2 cellular contexts compared by ENCODE assay signal in the genomic region with DNA sequence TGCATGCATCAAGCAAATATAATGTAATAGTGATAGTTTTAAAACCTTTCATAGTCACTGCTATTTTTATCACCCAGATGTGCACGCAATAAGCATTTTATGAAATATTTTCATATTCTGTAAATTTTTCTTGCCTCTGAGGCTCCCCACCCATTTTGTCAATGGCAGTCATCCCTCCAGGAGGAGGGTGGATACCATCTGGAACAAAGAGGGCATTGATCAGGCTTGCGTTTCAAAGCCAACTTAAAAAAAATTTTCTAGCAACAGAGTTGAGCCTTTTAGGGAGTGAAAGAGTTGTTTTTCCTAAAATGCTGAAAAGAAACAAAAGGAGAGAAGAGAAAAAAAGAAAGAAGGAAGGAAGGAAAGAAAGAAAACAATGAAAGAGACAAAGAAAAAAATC.
TF ChIP-seq lines count a peak whose summit lies in the region.

No MANE protein-coding gene starts in this region.

TF ChIP-seq in SK-N-SH, 30 proteins besides CTCF, POLR2A, EP300 and RAD21 (continued from another document):
- TF ChIP-seq, protein P1, sequence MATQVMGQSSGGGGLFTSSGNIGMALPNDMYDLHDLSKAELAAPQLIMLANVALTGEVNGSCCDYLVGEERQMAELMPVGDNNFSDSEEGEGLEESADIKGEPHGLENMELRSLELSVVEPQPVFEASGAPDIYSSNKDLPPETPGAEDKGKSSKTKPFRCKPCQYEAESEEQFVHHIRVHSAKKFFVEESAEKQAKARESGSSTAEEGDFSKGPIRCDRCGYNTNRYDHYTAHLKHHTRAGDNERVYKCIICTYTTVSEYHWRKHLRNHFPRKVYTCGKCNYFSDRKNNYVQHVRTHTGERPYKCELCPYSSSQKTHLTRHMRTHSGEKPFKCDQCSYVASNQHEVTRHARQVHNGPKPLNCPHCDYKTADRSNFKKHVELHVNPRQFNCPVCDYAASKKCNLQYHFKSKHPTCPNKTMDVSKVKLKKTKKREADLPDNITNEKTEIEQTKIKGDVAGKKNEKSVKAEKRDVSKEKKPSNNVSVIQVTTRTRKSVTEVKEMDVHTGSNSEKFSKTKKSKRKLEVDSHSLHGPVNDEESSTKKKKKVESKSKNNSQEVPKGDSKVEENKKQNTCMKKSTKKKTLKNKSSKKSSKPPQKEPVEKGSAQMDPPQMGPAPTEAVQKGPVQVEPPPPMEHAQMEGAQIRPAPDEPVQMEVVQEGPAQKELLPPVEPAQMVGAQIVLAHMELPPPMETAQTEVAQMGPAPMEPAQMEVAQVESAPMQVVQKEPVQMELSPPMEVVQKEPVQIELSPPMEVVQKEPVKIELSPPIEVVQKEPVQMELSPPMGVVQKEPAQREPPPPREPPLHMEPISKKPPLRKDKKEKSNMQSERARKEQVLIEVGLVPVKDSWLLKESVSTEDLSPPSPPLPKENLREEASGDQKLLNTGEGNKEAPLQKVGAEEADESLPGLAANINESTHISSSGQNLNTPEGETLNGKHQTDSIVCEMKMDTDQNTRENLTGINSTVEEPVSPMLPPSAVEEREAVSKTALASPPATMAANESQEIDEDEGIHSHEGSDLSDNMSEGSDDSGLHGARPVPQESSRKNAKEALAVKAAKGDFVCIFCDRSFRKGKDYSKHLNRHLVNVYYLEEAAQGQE (IDR thresholded peaks at IDR 0.05; ENCODE audit: low read depth, low read length): no peak
- TF ChIP-seq, protein P2, sequence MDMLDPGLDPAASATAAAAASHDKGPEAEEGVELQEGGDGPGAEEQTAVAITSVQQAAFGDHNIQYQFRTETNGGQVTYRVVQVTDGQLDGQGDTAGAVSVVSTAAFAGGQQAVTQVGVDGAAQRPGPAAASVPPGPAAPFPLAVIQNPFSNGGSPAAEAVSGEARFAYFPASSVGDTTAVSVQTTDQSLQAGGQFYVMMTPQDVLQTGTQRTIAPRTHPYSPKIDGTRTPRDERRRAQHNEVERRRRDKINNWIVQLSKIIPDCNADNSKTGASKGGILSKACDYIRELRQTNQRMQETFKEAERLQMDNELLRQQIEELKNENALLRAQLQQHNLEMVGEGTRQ (IDR thresholded peaks at IDR 0.05; ENCODE audit: borderline replicate concordance, low read depth, low read length): no peak
- TF ChIP-seq FOXJ3 (CRISPR knock-in tag; IDR thresholded peaks at IDR 0.05) (no peak), JUND (IDR thresholded peaks at IDR 0.05) (no peak), TCF12 (IDR thresholded peaks at IDR 0.05) (no peak), NRF1 (IDR thresholded peaks at IDR 0.05; ENCODE audit: low read depth, low read length) (no peak), EZH2phosphoT487 (IDR thresholded peaks at IDR 0.05; ENCODE audit: borderline replicate concordance, low read depth) (no peak)
- TF ChIP-seq, protein P3, sequence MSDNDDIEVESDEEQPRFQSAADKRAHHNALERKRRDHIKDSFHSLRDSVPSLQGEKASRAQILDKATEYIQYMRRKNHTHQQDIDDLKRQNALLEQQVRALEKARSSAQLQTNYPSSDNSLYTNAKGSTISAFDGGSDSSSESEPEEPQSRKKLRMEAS (IDR thresholded peaks at IDR 0.05; ENCODE audit: low read depth): no peak

TF ChIP-seq in SK-N-SH treated with all-trans-retinoic acid at 6 μM for 48 hours, 23 proteins besides CTCF, POLR2A, EP300 and RAD21 (continued from another document):
- TF ChIP-seq ZNF565 (CRISPR knock-in tag; conservative IDR thresholded peaks at IDR 0.05; ENCODE audit: low read depth): no peak
- TF ChIP-seq SNAI2 (CRISPR knock-in tag; IDR thresholded peaks at IDR 0.05): no peak
- no peak for TF ChIP-seq PPARA (CRISPR knock-in tag; IDR thresholded peaks at IDR 0.05; ENCODE audit: borderline replicate concordance)
- TF ChIP-seq TOX (CRISPR knock-in tag; IDR thresholded peaks at IDR 0.05; ENCODE audit: borderline replicate concordance): no peak
- TF ChIP-seq, protein P4, sequence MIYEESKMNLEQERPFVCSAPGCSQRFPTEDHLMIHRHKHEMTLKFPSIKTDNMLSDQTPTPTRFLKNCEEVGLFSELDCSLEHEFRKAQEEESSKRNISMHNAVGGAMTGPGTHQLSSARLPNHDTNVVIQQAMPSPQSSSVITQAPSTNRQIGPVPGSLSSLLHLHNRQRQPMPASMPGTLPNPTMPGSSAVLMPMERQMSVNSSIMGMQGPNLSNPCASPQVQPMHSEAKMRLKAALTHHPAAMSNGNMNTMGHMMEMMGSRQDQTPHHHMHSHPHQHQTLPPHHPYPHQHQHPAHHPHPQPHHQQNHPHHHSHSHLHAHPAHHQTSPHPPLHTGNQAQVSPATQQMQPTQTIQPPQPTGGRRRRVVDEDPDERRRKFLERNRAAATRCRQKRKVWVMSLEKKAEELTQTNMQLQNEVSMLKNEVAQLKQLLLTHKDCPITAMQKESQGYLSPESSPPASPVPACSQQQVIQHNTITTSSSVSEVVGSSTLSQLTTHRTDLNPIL (CRISPR knock-in tag; IDR thresholded peaks at IDR 0.05; ENCODE audit: low read depth): no peak
- TF ChIP-seq, protein P5, sequence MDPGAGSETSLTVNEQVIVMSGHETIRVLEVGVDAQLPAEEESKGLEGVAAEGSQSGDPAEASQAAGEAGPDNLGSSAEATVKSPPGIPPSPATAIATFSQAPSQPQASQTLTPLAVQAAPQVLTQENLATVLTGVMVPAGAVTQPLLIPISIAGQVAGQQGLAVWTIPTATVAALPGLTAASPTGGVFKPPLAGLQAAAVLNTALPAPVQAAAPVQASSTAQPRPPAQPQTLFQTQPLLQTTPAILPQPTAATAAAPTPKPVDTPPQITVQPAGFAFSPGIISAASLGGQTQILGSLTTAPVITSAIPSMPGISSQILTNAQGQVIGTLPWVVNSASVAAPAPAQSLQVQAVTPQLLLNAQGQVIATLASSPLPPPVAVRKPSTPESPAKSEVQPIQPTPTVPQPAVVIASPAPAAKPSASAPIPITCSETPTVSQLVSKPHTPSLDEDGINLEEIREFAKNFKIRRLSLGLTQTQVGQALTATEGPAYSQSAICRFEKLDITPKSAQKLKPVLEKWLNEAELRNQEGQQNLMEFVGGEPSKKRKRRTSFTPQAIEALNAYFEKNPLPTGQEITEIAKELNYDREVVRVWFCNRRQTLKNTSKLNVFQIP (CRISPR knock-in tag; IDR thresholded peaks at IDR 0.05; ENCODE audit: borderline replicate concordance, low read depth): no peak
- TF ChIP-seq ESRRG (CRISPR knock-in tag; IDR thresholded peaks at IDR 0.05): no peak
- TF ChIP-seq, protein P6, sequence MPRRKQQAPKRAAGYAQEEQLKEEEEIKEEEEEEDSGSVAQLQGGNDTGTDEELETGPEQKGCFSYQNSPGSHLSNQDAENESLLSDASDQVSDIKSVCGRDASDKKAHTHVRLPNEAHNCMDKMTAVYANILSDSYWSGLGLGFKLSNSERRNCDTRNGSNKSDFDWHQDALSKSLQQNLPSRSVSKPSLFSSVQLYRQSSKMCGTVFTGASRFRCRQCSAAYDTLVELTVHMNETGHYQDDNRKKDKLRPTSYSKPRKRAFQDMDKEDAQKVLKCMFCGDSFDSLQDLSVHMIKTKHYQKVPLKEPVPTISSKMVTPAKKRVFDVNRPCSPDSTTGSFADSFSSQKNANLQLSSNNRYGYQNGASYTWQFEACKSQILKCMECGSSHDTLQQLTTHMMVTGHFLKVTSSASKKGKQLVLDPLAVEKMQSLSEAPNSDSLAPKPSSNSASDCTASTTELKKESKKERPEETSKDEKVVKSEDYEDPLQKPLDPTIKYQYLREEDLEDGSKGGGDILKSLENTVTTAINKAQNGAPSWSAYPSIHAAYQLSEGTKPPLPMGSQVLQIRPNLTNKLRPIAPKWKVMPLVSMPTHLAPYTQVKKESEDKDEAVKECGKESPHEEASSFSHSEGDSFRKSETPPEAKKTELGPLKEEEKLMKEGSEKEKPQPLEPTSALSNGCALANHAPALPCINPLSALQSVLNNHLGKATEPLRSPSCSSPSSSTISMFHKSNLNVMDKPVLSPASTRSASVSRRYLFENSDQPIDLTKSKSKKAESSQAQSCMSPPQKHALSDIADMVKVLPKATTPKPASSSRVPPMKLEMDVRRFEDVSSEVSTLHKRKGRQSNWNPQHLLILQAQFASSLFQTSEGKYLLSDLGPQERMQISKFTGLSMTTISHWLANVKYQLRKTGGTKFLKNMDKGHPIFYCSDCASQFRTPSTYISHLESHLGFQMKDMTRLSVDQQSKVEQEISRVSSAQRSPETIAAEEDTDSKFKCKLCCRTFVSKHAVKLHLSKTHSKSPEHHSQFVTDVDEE (CRISPR knock-in tag; IDR thresholded peaks at IDR 0.05): no peak
- TF ChIP-seq ZFP30 (CRISPR knock-in tag; IDR thresholded peaks at IDR 0.05): no peak
- no peak for TF ChIP-seq RARB (CRISPR knock-in tag; IDR thresholded peaks at IDR 0.05)
- TF ChIP-seq ARNTL (CRISPR knock-in tag; IDR thresholded peaks at IDR 0.05; ENCODE audit: borderline replicate concordance, low read depth): no peak
- TF ChIP-seq CSDC2 (CRISPR knock-in tag; IDR thresholded peaks at IDR 0.05): no peak
- TF ChIP-seq ZC3H10 (CRISPR knock-in tag; IDR thresholded peaks at IDR 0.05): no peak
- TF ChIP-seq ZNF70 (CRISPR knock-in tag; IDR thresholded peaks at IDR 0.05): no peak
